ENCODE assay signal across 1 cellular context in the genomic region with DNA sequence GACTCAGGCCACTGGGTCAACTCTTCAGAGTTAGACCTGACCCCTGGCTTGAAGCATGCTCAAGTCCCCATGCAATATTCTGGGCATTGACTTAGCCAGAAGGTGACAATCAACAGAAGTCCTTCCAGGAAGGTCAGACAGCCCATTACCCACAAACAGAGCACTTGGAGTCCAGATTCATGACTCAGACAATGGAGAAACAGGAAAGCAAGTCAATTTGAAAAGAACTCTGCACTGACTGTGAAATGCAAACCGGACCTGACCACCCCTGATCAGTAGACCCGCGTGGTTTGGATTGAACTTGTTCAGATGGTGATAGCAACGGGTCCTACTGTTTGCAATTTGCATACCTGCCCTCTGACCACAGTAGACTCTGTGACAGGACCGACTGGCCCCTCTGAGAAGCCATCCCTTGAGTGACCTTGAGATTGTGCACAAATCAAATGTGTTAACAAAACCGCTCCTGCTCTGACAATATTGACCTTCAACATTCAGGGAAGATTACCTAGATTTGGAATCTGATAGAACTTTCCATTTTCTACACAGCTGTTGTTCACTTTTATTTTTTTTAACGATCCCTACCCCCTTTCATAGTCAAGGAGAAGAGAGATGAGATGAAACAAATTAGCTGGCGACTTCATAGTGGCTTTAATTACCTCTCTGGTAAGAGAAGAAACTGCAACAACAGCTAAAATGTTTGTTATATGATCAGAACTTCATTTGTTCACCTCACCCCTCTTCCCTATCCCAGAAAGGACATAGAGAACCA.
TF ChIP-seq lines count a peak whose summit lies in the region.

No MANE protein-coding gene starts in this region.

TF ChIP-seq in HepG2, 621 proteins besides CTCF, POLR2A, EP300 and RAD21 (continued from another document and continues in another):
- TF ChIP-seq CREBL2 (CRISPR knock-in tag; IDR thresholded peaks at IDR 0.05; ENCODE audit: borderline replicate concordance) (no peak), ZNF263 (CRISPR knock-in tag; IDR thresholded peaks at IDR 0.05) (no peak), REL (CRISPR knock-in tag; conservative IDR thresholded peaks at IDR 0.05) (0 out of 2 replicates have a peak, but pooled peaks have one; percentile 44), SALL2 (CRISPR knock-in tag; IDR thresholded peaks at IDR 0.05) (no peak), RFXAP (CRISPR knock-in tag; IDR thresholded peaks at IDR 0.05; ENCODE audit: borderline replicate concordance) (0 out of 2 replicates have a peak, but pooled peaks have one; percentile 56), MIER2 (CRISPR knock-in tag; IDR thresholded peaks at IDR 0.05) (peak; percentile 30; the same call in 1 of the 2 replicates), ZNF468 (CRISPR knock-in tag; IDR thresholded peaks at IDR 0.05) (no peak), POLR2G (IDR thresholded peaks at IDR 0.05; ENCODE audit: low read depth, low read length) (no peak), ZNF720 (CRISPR knock-in tag; IDR thresholded peaks at IDR 0.05) (no peak), RORA (CRISPR knock-in tag; IDR thresholded peaks at IDR 0.05) (no peak), ARNT (IDR thresholded peaks at IDR 0.05) (no peak), GPBP1L1 (CRISPR knock-in tag; IDR thresholded peaks at IDR 0.05) (no peak), ZNF724P (CRISPR knock-in tag; IDR thresholded peaks at IDR 0.05; ENCODE audit: borderline replicate concordance) (0 out of 2 replicates have a peak, but pooled peaks have one; percentile 72), RERE (CRISPR knock-in tag; IDR thresholded peaks at IDR 0.05; ENCODE audit: low read depth) (peak; percentile 86), ZBTB1 (CRISPR knock-in tag; IDR thresholded peaks at IDR 0.05; ENCODE audit: borderline replicate concordance) (no peak), HDAC6 (IDR thresholded peaks at IDR 0.05; ENCODE audit: low read depth, low read length) (no peak), SYNCRIP (IDR thresholded peaks at IDR 0.05; ENCODE audit: insufficient read depth, low read depth, low read length) (no peak), FOXK1 (CRISPR knock-in tag; IDR thresholded peaks at IDR 0.05; ENCODE audit: borderline replicate concordance, low read depth) (peak; percentile 82; the same call in 1 of the 2 replicates), PLSCR1 (CRISPR knock-in tag; IDR thresholded peaks at IDR 0.05; ENCODE audit: borderline replicate concordance) (no peak), ZNF580 (CRISPR knock-in tag; IDR thresholded peaks at IDR 0.05; ENCODE audit: borderline replicate concordance, low read depth) (0 out of 2 replicates have a peak, but pooled peaks have one; percentile 39), TMF1 (CRISPR knock-in tag; IDR thresholded peaks at IDR 0.05; ENCODE audit: low read depth) (no peak)
- TF ChIP-seq, protein P1, sequence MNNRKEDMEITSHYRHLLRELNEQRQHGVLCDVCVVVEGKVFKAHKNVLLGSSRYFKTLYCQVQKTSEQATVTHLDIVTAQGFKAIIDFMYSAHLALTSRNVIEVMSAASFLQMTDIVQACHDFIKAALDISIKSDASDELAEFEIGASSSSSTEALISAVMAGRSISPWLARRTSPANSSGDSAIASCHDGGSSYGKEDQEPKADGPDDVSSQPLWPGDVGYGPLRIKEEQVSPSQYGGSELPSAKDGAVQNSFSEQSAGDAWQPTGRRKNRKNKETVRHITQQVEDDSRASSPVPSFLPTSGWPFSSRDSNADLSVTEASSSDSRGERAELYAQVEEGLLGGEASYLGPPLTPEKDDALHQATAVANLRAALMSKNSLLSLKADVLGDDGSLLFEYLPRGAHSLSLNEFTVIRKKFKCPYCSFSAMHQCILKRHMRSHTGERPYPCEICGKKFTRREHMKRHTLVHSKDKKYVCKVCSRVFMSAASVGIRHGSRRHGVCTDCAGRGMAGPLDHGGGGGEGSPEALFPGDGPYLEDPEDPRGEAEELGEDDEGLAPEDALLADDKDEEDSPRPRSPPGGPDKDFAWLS (CRISPR knock-in tag; IDR thresholded peaks at IDR 0.05; ENCODE audit: borderline replicate concordance): no peak
- TF ChIP-seq, protein P2, sequence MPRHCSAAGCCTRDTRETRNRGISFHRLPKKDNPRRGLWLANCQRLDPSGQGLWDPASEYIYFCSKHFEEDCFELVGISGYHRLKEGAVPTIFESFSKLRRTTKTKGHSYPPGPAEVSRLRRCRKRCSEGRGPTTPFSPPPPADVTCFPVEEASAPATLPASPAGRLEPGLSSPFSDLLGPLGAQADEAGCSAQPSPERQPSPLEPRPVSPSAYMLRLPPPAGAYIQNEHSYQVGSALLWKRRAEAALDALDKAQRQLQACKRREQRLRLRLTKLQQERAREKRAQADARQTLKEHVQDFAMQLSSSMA (CRISPR knock-in tag; IDR thresholded peaks at IDR 0.05): no peak; the same call in 1 of the 2 replicates
- TF ChIP-seq, protein P3, sequence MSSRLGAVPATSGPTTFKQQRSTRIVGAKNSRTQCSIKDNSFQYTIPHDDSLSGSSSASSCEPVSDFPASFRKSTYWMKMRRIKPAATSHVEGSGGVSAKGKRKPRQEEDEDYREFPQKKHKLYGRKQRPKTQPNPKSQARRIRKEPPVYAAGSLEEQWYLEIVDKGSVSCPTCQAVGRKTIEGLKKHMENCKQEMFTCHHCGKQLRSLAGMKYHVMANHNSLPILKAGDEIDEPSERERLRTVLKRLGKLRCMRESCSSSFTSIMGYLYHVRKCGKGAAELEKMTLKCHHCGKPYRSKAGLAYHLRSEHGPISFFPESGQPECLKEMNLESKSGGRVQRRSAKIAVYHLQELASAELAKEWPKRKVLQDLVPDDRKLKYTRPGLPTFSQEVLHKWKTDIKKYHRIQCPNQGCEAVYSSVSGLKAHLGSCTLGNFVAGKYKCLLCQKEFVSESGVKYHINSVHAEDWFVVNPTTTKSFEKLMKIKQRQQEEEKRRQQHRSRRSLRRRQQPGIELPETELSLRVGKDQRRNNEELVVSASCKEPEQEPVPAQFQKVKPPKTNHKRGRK (CRISPR knock-in tag; IDR thresholded peaks at IDR 0.05): no peak
- TF ChIP-seq, protein P4, sequence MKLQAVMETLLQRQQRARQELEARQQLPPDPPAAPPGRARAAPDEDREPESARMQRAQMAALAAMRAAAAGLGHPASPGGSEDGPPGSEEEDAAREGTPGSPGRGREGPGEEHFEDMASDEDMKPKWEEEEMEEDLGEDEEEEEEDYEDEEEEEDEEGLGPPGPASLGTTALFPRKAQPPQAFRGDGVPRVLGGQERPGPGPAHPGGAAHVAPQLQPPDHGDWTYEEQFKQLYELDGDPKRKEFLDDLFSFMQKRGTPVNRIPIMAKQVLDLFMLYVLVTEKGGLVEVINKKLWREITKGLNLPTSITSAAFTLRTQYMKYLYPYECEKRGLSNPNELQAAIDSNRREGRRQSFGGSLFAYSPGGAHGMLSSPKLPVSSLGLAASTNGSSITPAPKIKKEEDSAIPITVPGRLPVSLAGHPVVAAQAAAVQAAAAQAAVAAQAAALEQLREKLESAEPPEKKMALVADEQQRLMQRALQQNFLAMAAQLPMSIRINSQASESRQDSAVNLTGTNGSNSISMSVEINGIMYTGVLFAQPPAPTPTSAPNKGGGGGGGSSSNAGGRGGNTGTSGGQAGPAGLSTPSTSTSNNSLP (IDR thresholded peaks at IDR 0.05; ENCODE audit: low read depth, low read length): peak; percentile 92
- TF ChIP-seq, protein P5, sequence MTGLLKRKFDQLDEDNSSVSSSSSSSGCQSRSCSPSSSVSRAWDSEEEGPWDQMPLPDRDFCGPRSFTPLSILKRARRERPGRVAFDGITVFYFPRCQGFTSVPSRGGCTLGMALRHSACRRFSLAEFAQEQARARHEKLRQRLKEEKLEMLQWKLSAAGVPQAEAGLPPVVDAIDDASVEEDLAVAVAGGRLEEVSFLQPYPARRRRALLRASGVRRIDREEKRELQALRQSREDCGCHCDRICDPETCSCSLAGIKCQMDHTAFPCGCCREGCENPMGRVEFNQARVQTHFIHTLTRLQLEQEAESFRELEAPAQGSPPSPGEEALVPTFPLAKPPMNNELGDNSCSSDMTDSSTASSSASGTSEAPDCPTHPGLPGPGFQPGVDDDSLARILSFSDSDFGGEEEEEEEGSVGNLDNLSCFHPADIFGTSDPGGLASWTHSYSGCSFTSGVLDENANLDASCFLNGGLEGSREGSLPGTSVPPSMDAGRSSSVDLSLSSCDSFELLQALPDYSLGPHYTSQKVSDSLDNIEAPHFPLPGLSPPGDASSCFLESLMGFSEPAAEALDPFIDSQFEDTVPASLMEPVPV (CRISPR knock-in tag; IDR thresholded peaks at IDR 0.05): peak; percentile 54; the same call in 1 of the 2 replicates
- TF ChIP-seq, protein P6, sequence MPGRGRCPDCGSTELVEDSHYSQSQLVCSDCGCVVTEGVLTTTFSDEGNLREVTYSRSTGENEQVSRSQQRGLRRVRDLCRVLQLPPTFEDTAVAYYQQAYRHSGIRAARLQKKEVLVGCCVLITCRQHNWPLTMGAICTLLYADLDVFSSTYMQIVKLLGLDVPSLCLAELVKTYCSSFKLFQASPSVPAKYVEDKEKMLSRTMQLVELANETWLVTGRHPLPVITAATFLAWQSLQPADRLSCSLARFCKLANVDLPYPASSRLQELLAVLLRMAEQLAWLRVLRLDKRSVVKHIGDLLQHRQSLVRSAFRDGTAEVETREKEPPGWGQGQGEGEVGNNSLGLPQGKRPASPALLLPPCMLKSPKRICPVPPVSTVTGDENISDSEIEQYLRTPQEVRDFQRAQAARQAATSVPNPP (CRISPR knock-in tag; IDR thresholded peaks at IDR 0.05): no peak
